In the genomic region with DNA sequence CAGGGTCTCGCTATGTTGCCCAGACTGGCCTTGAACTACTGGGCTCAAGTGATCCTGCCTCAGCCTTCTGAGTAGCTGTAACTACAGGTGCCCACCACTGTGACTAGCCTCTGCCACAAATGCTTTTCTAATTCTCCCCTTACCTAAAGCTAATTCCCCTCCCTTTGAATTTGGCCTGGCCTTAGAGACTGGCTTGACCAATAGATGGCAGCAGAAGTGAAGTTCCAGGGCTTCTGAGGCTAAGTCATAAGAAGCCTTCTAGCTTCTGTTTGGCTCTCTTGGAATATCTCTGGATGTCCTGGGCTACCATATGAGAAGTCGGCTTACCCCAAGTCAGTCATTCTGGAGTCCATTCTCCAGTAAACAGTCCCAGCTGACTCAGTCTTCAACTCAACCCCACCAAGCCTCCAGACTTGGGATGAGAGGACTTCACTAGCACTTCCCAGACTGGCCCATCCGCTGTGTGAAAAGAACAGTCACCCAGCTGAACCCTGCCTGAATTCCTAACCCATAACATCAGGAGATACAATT, we compare ENCODE assay signal across 8 cellular contexts.
A peak's percentile ranks its signal among the peaks of the same experiment; 100 is the strongest.
DNase-seq lines count a peak whose midpoint lies in the region; ATAC-seq and TF ChIP-seq lines count a peak whose summit lies in the region.

No MANE protein-coding gene starts in this region.

- peak; percentile 99 for ATAC-seq in WTC11
- ATAC-seq in upper lobe of left lung (ENCODE audit: low FRiP score in 2 of 2) = peak; percentile 50 to 76

- intact Hi-C loops in Calu3 (cut with micrococcal nuclease; ENCODE audit: unreplicated experiment) = loop anchor here (1.0 kb wide), 1 partner anchor 232 kb away; no protein-coding TSS in a partner anchor

- no peaks in the 10 kb centered on the region for H3K36me3 ChIP-seq in iPS DF 6.9 (ENCODE audit: control insufficient read depth, insufficient read depth, low read length)
- no peaks in the 10 kb centered on the region for H3K36me3 ChIP-seq in upper lobe of left lung

- WGBS in iPS DF 6.9 (ENCODE audit: insufficient coverage, insufficient read length) = no CpG with 5 or more reads among the region's 3 CpGs
- 63 to 96% methylated on average over 1 to 3 of the region's 3 CpGs for WGBS in upper lobe of left lung, 2 donors

- no peak overlapping the region for H3K27ac Mint-ChIP-seq in Calu3 (ENCODE audit: unreplicated experiment)
- H3K27ac Mint-ChIP-seq in WTC11 = no peak overlapping the region

- H3K4me1 ChIP-seq in iPS DF 6.9 (ENCODE audit: control insufficient read depth, insufficient read depth, low read length) (no peaks in the 10 kb centered on the region), upper lobe of left lung (no peaks in the 10 kb centered on the region)

- no peak for TF ChIP-seq EP300 in upper lobe of left lung (IDR thresholded peaks at IDR 0.05)

- H3K4me3 Mint-ChIP-seq in Calu3 (ENCODE audit: low read depth, unreplicated experiment) (no peak overlapping the region), WTC11 (no peak overlapping the region)

- H3K27me3 Mint-ChIP-seq in Calu3 (ENCODE audit: unreplicated experiment) = no peaks in the 10 kb centered on the region
- H3K27me3 Mint-ChIP-seq in WTC11 (ENCODE audit: low read depth) = no peaks in the 10 kb centered on the region

- CTCF ChIA-PET in Calu3 (lab: Charles Lee) (interaction anchor here (0.6 to 1.7 kb wide), 14 partner anchors 8 to 316 kb away, joined by 3 to 19 read pairs (median 3); no protein-coding TSS in a partner anchor), WTC11 (lab: Charles Lee) (interaction anchor here (0.6 to 2.0 kb wide), 23 partner anchors 9 to 262 kb away, joined by 3 to 35 read pairs (median 4); no protein-coding TSS in a partner anchor)

- peak; percentile 49 for DNase-seq in Calu3
- peak; percentile 21 for DNase-seq in GM20000 (ENCODE audit: low spot score)
- DNase-seq in NCI-H1930 (lab: John Stamatoyannopoulos, UW) = peak; percentile 3 to 32
- DNase-seq in WTC11 (ENCODE audit: low spot score) = peak; percentile 35
- peak; percentile 35 for DNase-seq in iPS DF 6.9 (ENCODE audit: low read depth, low spot score)
- no peak for DNase-seq in upper lobe of left lung
- DNase-seq in cerebellum (ENCODE audit: low spot score) = no peak
- no peak for DNase-seq in retina

- H3K4me3 ChIP-seq in iPS DF 6.9 (ENCODE audit: low read length) (no peak overlapping the region), upper lobe of left lung (no peak overlapping the region)

- H3K27ac ChIP-seq in iPS DF 6.9 (ENCODE audit: low read length) (no peak overlapping the region), upper lobe of left lung (no peak overlapping the region)

- POLR2A ChIA-PET in WTC11 (lab: Charles Lee) = interaction anchor here (1.0 to 1.1 kb wide), 2 partner anchors 24 to 262 kb away, joined by 3 to 4 read pairs; no protein-coding TSS in a partner anchor

- TF ChIP-seq CTCF in Calu3 (IDR thresholded peaks at IDR 0.05; ENCODE audit: unreplicated experiment) (no peak), GM20000 (IDR thresholded peaks at IDR 0.05; ENCODE audit: extremely low read depth, missing control alignments) (peak; percentile 37), WTC11 (IDR thresholded peaks at IDR 0.05) (no peak), upper lobe of left lung (IDR thresholded peaks at IDR 0.05) (peak in 5 of 6 experiments; percentile 16 to 46 (median 19))

- H3K9me3 ChIP-seq in iPS DF 6.9 (ENCODE audit: control insufficient read depth, insufficient read depth, low read length) (no peaks in the 10 kb centered on the region), upper lobe of left lung (no peaks in the 10 kb centered on the region)

- no peak for TF ChIP-seq POLR2A in upper lobe of left lung (IDR thresholded peaks at IDR 0.05)

- H3K27me3 ChIP-seq in iPS DF 6.9 (ENCODE audit: control insufficient read depth, insufficient read depth, low read length) (no peaks in the 10 kb centered on the region), upper lobe of left lung (no peaks in the 10 kb centered on the region)

- no peaks in the 10 kb centered on the region for H3K9me3 Mint-ChIP-seq in Calu3 (ENCODE audit: low read depth, unreplicated experiment)
- no peaks in the 10 kb centered on the region for H3K9me3 Mint-ChIP-seq in WTC11

- H3K4me1 Mint-ChIP-seq in Calu3 (ENCODE audit: low read depth, unreplicated experiment) (no peaks in the 10 kb centered on the region), WTC11 (no peaks in the 10 kb centered on the region)

- BruUV-seq in Calu3 (replicated peaks; lab: Mats Ljungman, UMichigan) = no TSS peak

- H3K36me3 Mint-ChIP-seq in Calu3 (ENCODE audit: insufficient read depth, unreplicated experiment) (no peaks in the 10 kb centered on the region), WTC11 (no peaks in the 10 kb centered on the region)

TF ChIP-seq in WTC11, 78 proteins besides CTCF, POLR2A, EP300 and RAD21 (continues in another document):
- TF ChIP-seq ZNF416 (CRISPR knock-in tag; IDR thresholded peaks at IDR 0.05) (peak; percentile 90), ZNF121 (CRISPR knock-in tag; IDR thresholded peaks at IDR 0.05) (peak; percentile 71; the same call in 1 of the 2 replicates), ATF1 (CRISPR knock-in tag; IDR thresholded peaks at IDR 0.05) (no peak), PRRX2 (CRISPR knock-in tag; IDR thresholded peaks at IDR 0.05) (no peak)
- TF ChIP-seq, protein P1, sequence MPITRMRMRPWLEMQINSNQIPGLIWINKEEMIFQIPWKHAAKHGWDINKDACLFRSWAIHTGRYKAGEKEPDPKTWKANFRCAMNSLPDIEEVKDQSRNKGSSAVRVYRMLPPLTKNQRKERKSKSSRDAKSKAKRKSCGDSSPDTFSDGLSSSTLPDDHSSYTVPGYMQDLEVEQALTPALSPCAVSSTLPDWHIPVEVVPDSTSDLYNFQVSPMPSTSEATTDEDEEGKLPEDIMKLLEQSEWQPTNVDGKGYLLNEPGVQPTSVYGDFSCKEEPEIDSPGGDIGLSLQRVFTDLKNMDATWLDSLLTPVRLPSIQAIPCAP (CRISPR knock-in tag; IDR thresholded peaks at IDR 0.05) = no peak
- TF ChIP-seq, protein P2, sequence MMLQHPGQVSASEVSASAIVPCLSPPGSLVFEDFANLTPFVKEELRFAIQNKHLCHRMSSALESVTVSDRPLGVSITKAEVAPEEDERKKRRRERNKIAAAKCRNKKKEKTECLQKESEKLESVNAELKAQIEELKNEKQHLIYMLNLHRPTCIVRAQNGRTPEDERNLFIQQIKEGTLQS (CRISPR knock-in tag; conservative IDR thresholded peaks at IDR 0.05) = no peak
- TF ChIP-seq, protein P3, sequence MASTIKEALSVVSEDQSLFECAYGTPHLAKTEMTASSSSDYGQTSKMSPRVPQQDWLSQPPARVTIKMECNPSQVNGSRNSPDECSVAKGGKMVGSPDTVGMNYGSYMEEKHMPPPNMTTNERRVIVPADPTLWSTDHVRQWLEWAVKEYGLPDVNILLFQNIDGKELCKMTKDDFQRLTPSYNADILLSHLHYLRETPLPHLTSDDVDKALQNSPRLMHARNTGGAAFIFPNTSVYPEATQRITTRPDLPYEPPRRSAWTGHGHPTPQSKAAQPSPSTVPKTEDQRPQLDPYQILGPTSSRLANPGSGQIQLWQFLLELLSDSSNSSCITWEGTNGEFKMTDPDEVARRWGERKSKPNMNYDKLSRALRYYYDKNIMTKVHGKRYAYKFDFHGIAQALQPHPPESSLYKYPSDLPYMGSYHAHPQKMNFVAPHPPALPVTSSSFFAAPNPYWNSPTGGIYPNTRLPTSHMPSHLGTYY (CRISPR knock-in tag; IDR thresholded peaks at IDR 0.05) = no peak
- TF ChIP-seq, protein P4, sequence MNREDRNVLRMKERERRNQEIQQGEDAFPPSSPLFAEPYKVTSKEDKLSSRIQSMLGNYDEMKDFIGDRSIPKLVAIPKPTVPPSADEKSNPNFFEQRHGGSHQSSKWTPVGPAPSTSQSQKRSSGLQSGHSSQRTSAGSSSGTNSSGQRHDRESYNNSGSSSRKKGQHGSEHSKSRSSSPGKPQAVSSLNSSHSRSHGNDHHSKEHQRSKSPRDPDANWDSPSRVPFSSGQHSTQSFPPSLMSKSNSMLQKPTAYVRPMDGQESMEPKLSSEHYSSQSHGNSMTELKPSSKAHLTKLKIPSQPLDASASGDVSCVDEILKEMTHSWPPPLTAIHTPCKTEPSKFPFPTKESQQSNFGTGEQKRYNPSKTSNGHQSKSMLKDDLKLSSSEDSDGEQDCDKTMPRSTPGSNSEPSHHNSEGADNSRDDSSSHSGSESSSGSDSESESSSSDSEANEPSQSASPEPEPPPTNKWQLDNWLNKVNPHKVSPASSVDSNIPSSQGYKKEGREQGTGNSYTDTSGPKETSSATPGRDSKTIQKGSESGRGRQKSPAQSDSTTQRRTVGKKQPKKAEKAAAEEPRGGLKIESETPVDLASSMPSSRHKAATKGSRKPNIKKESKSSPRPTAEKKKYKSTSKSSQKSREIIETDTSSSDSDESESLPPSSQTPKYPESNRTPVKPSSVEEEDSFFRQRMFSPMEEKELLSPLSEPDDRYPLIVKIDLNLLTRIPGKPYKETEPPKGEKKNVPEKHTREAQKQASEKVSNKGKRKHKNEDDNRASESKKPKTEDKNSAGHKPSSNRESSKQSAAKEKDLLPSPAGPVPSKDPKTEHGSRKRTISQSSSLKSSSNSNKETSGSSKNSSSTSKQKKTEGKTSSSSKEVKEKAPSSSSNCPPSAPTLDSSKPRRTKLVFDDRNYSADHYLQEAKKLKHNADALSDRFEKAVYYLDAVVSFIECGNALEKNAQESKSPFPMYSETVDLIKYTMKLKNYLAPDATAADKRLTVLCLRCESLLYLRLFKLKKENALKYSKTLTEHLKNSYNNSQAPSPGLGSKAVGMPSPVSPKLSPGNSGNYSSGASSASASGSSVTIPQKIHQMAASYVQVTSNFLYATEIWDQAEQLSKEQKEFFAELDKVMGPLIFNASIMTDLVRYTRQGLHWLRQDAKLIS (CRISPR knock-in tag; IDR thresholded peaks at IDR 0.05; ENCODE audit: borderline replicate concordance) = no peak
- TF ChIP-seq, protein P5, sequence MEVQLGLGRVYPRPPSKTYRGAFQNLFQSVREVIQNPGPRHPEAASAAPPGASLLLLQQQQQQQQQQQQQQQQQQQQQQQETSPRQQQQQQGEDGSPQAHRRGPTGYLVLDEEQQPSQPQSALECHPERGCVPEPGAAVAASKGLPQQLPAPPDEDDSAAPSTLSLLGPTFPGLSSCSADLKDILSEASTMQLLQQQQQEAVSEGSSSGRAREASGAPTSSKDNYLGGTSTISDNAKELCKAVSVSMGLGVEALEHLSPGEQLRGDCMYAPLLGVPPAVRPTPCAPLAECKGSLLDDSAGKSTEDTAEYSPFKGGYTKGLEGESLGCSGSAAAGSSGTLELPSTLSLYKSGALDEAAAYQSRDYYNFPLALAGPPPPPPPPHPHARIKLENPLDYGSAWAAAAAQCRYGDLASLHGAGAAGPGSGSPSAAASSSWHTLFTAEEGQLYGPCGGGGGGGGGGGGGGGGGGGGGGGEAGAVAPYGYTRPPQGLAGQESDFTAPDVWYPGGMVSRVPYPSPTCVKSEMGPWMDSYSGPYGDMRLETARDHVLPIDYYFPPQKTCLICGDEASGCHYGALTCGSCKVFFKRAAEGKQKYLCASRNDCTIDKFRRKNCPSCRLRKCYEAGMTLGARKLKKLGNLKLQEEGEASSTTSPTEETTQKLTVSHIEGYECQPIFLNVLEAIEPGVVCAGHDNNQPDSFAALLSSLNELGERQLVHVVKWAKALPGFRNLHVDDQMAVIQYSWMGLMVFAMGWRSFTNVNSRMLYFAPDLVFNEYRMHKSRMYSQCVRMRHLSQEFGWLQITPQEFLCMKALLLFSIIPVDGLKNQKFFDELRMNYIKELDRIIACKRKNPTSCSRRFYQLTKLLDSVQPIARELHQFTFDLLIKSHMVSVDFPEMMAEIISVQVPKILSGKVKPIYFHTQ (CRISPR knock-in tag; IDR thresholded peaks at IDR 0.05) = no peak

Comparison
In these comparisons a context has a peak if more than half of its experiments do, and no peak if none do; other contexts are left out.
1. DNase-seq: peak in Calu3 (single experiment), GM20000 (single experiment), NCI-H1930 (2 of 2), WTC11 (single experiment) and iPS DF 6.9 (single experiment); none in upper lobe of left lung (0 of 2), cerebellum (single experiment) and retina (single experiment).
2. CTCF ChIP-seq: peak in GM20000 (single experiment) and upper lobe of left lung (5 of 6); none in Calu3 (single experiment) and WTC11 (single experiment).